Comparison of ENCODE assay signal across 15 cellular contexts in genomic region chr14:79896009-79896408, GRCh38.
"Had no signal": no experiment of that assay in that cellular context is flagged by ENCODE, and none has a peak within 500 bp of the region (broad histone marks: within the 10 kb centered on the region; RNA-seq: fewer than 3 reads in every experiment).

No MANE protein-coding gene starts in this region.

- H3K4me3 Mint-ChIP-seq: activated naive CD8-positive, alpha-beta T cell; immature natural killer cell; nephron progenitor cell; T-helper 2 cell treated with Interferon-gamma antibody and Interleukin-4, amounts not matched to agents 5 μg/mL and 100 μg/mL, for 36 hours had no signal

- ATAC-seq: activated CD4-positive, CD25-positive, alpha-beta regulatory T cell treated with anti-CD3 and anti-CD28 coated beads, Interleukin-2, amount 50 U/mL, for 24 hours had no signal

- H3K9me3 ChIP-seq: ovary, tibial nerve had no signal

- H3K4me1 Mint-ChIP-seq: immature natural killer cell had no signal

- H3K27ac ChIP-seq: cardiac muscle cell, ovary, tibial nerve had no signal

- H3K27me3 ChIP-seq: cardiac muscle cell, ovary, tibial nerve had no signal

- H3K27ac Mint-ChIP-seq: activated naive CD8-positive, alpha-beta T cell; immature natural killer cell; nephron progenitor cell; T-helper 2 cell treated with Interferon-gamma antibody and Interleukin-4, amounts not matched to agents 5 μg/mL and 100 μg/mL, for 36 hours had no signal

- H3K36me3 ChIP-seq: cardiac muscle cell, ovary, tibial nerve had no signal

- H3K4me2 ChIP-seq: smooth muscle cell had no signal

- H3K4me3 ChIP-seq: cardiac muscle cell, ovary, smooth muscle cell, tibial nerve had no signal

- DNase-seq: activated CD4-positive, alpha-beta T cell treated with anti-CD3 and anti-CD28 coated beads, Interleukin-2, amount 50 U/mL, for 4 hours; activated effector memory CD4-positive, alpha-beta T cell treated with Interleukin-2 at 50 U/mL for 16 hours; activated T-cell treated with anti-CD3 and anti-CD28 coated beads, Interleukin-2, amount 50 U/mL, for 1 hour; anterior cingulate cortex; glutamatergic neuron; immature natural killer cell; left cardiac atrium; nephron progenitor cell; ovary had no signal
